17 cellular contexts compared by ENCODE assay signal in genomic region chr17:5631958-5632357, GRCh38.
"Had no signal": no experiment of that assay in that cellular context is flagged by ENCODE, and none has a peak within 500 bp of the region (broad histone marks: within the 10 kb centered on the region; RNA-seq: fewer than 3 reads in every experiment).

No MANE protein-coding gene starts in this region.

- H3K27ac ChIP-seq: esophagus muscularis mucosa, foreskin keratinocyte, left ventricle myocardium inferior, ovary, testis, upper lobe of right lung had no signal

- H3K4me1 Mint-ChIP-seq: activated B cell treated with CpG ODN at 0.5 μM for 24 hours; activated CD4-positive, alpha-beta T cell treated with anti-CD3 and anti-CD28 coated beads, Interleukin-2, amount 10 ng/mL, durations not matched to agents 24 days and 14 days had no signal

- H3K27ac Mint-ChIP-seq: activated B cell treated with CpG ODN at 0.5 μM for 24 hours; activated CD4-positive, alpha-beta T cell treated with anti-CD3 and anti-CD28 coated beads, Interleukin-2, amount 10 ng/mL, durations not matched to agents 24 days and 14 days; stimulated activated naive CD8-positive, alpha-beta T cell treated with anti-CD3 and anti-CD28 coated beads, Interleukin-15, Interleukin-2, amounts not matched to agents 100 ng/mL and 50 ng/mL, for 24 hours had no signal

- DNase-seq: activated B cell treated with CpG ODN at 0.5 μM for 24 hours; activated CD4-positive, alpha-beta T cell treated with anti-CD3 and anti-CD28 coated beads, Interleukin-2, amount 10 ng/mL, durations not matched to agents 24 days and 14 days; activated naive CD4-positive, alpha-beta T cell treated with anti-CD3 and anti-CD28 coated beads, Interleukin-2, amount 50 U/mL, for 16 hours; cerebellar nuclear complex; foreskin keratinocyte; head of caudate nucleus; left ventricle myocardium inferior; mesenchymal stem cell; ovary; stimulated activated CD4-positive, alpha-beta T cell treated with anti-CD3 and anti-CD28 coated beads, Interleukin-12 subunit alpha, Interleukin-12 subunit beta, amount 100 ng/mL, for 4 hours; stimulated activated CD4-positive, alpha-beta T cell treated with anti-CD3 and anti-CD28 coated beads, Interleukin-2, amount 100 ng/mL, for 48 hours; T-helper 1 cell; testis; upper lobe of right lung had no signal

- H3K36me3 Mint-ChIP-seq: brain had no signal

- H3K4me3 Mint-ChIP-seq: activated B cell treated with CpG ODN at 0.5 μM for 24 hours; activated CD4-positive, alpha-beta T cell treated with anti-CD3 and anti-CD28 coated beads, Interleukin-2, amount 10 ng/mL, durations not matched to agents 24 days and 14 days; brain; stimulated activated naive CD8-positive, alpha-beta T cell treated with anti-CD3 and anti-CD28 coated beads, Interleukin-15, Interleukin-2, amounts not matched to agents 100 ng/mL and 50 ng/mL, for 24 hours had no signal

- H3K27me3 ChIP-seq: foreskin keratinocyte, ovary, testis had no signal

- H3K4me1 ChIP-seq: esophagus muscularis mucosa, foreskin keratinocyte, left ventricle myocardium inferior, testis, upper lobe of right lung had no signal

- H3K9me3 ChIP-seq: esophagus muscularis mucosa, left ventricle myocardium inferior, ovary, testis, upper lobe of right lung had no signal

- H3K9me3 Mint-ChIP-seq: activated B cell treated with CpG ODN at 0.5 μM for 24 hours; activated CD4-positive, alpha-beta T cell treated with anti-CD3 and anti-CD28 coated beads, Interleukin-2, amount 10 ng/mL, durations not matched to agents 24 days and 14 days; brain; stimulated activated naive CD8-positive, alpha-beta T cell treated with anti-CD3 and anti-CD28 coated beads, Interleukin-15, Interleukin-2, amounts not matched to agents 100 ng/mL and 50 ng/mL, for 24 hours had no signal

- H3K36me3 ChIP-seq: esophagus muscularis mucosa, left ventricle myocardium inferior, ovary, upper lobe of right lung had no signal

- ATAC-seq: foreskin keratinocyte, upper lobe of right lung had no signal

- H3K4me3 ChIP-seq: esophagus muscularis mucosa, left ventricle myocardium inferior, ovary, testis, upper lobe of right lung had no signal
